ENCODE assay signal across 20 cellular contexts in genomic region chr18:70636991-70637390, GRCh38.
DNase-seq lines count a peak whose midpoint lies in the region; ATAC-seq and TF ChIP-seq lines count a peak whose summit lies in the region.
"Had no signal": no experiment of that assay in that cellular context is flagged by ENCODE, and none has a peak within 500 bp of the region (broad histone marks: within the 10 kb centered on the region; RNA-seq: fewer than 3 reads in every experiment).

No MANE protein-coding gene starts in this region.

- intact Hi-C loops in MCF 10A (cut with micrococcal nuclease) (no loop called here), mammary epithelial cell (cut with micrococcal nuclease) (no loop called here)

- 0% methylated on average over 1 of the region's 1 CpG for WGBS in mammary epithelial cell (ENCODE audit: low coverage, missing lambda C conversion rate)

- in situ Hi-C loops in mammary epithelial cell (cut with MboI; ENCODE audit: low sequenced_read_pairs in 2 of 2), result no loop called here

- H3K4me1 Mint-ChIP-seq in MCF 10A (ENCODE audit: insufficient read depth, unreplicated experiment), result peaks cover 25% of the 10 kb centered on the region

- no peak overlapping the region for H3K27ac ChIP-seq in mammary epithelial cell (ENCODE audit: insufficient read depth, low read depth, low read length)
- H3K27ac ChIP-seq in RWPE1, result no peak overlapping the region
- H3K27ac ChIP-seq: SK-N-MC had no signal

- H3K9ac ChIP-seq in mammary epithelial cell (ENCODE audit: insufficient read depth, low read length), result no peak overlapping the region

- no peaks in the 10 kb centered on the region for H3K27me3 ChIP-seq in mammary epithelial cell (ENCODE audit: insufficient read depth, low read length)
- H3K27me3 ChIP-seq: BE2C had no signal

- dilution Hi-C loops in mammary epithelial cell (cut with HindIII; ENCODE audit: low sequenced_read_pairs), result no loop called here

- POLR2A ChIA-PET in MCF 10A (lab: Yijun Ruan, JAX), result interaction anchor here (1.0 kb wide), 1 partner anchor 670 kb away, joined by 4 read pairs; no protein-coding TSS in a partner anchor
- POLR2A ChIA-PET in RWPE1 (lab: Yijun Ruan, JAX; ENCODE audit: low non-redundant PET), result no interaction called here

- BruUV-seq in MCF 10A (replicated peaks; lab: Mats Ljungman, UMichigan) (no TSS peak), mammary epithelial cell (replicated peaks; lab: Mats Ljungman, UMichigan) (no TSS peak)

- H3K4me1 ChIP-seq in mammary epithelial cell (ENCODE audit: insufficient read depth, low read length), result peaks cover 16% of the 10 kb centered on the region
- H3K4me1 ChIP-seq: BE2C had no signal

- H3K4me3 Mint-ChIP-seq in MCF 10A (ENCODE audit: unreplicated experiment), result no peak overlapping the region

- H3K4me3 ChIP-seq in mammary epithelial cell (replicated peaks in 1 of 3; ENCODE audit: insufficient read depth in 1 of 3, low read depth in 2 of 3, low read length in 3 of 3), result no peak overlapping the region
- H3K4me3 ChIP-seq in fibroblast of the aortic adventitia (ENCODE audit: low read depth, low read length), result no peak overlapping the region
- H3K4me3 ChIP-seq: GM12878, SK-N-MC had no signal

- no peaks in the 10 kb centered on the region for H3K36me3 Mint-ChIP-seq in MCF 10A (ENCODE audit: insufficient read depth, unreplicated experiment)

- H3K9me3 ChIP-seq in mammary epithelial cell (replicated peaks; ENCODE audit: insufficient read depth, low read length), result no peaks in the 10 kb centered on the region
- H3K9me3 ChIP-seq: BE2C had no signal

- CTCF ChIA-PET in MCF 10A (lab: Yijun Ruan, JAX), result no interaction called here
- CTCF ChIA-PET in mammary epithelial cell (lab: Charles Lee; ENCODE audit: low non-redundant PET), result no interaction called here
- CTCF ChIA-PET in RWPE1 (lab: Yijun Ruan, JAX), result no interaction called here

- H3K36me3 ChIP-seq in mammary epithelial cell (ENCODE audit: insufficient read depth, low read length), result no peaks in the 10 kb centered on the region
- H3K36me3 ChIP-seq: BE2C had no signal

- DNase-seq in MCF 10A (ENCODE audit: unreplicated experiment) (peak; percentile 83), mammary epithelial cell (no peak), COLO829 (ENCODE audit: low spot score) (peak; percentile 24), RWPE1 (ENCODE audit: low spot score) (peak; percentile 10), fibroblast of the aortic adventitia (ENCODE audit: low read depth) (peak; percentile 48), AG08395 (ENCODE audit: low spot score) (no peak), NCI-H2196 (lab: John Stamatoyannopoulos, UW; ENCODE audit: unreplicated experiment) (no peak)
- DNase-seq: BE2C, DND-41, GOT3, HCEC 1CT, KG1, NCI-H1092 treated with DMSO at 0.1 percent for 48 hours, NCI-H2029 treated with DMSO at 0.1 percent for 48 hours, NCI-H524 treated with DMSO at 0.1 percent for 48 hours, NCI-H82, SHP77 treated with DMSO at 0.1 percent for 48 hours had no signal

- TF ChIP-seq CTCF in MCF 10A (IDR thresholded peaks at IDR 0.05; ENCODE audit: unreplicated experiment) (no peak), mammary epithelial cell (conservative IDR thresholded peaks at IDR 0.05 in 1 of 2, IDR thresholded peaks at IDR 0.05 in 1 of 2; ENCODE audit: extremely low read depth in 1 of 2, insufficient read depth in 1 of 2, low read depth in 1 of 2, low read length in 2 of 2) (no peak), RWPE1 (conservative IDR thresholded peaks at IDR 0.05; ENCODE audit: low read depth) (no peak), fibroblast of the aortic adventitia (IDR thresholded peaks at IDR 0.05; ENCODE audit: insufficient read depth, low read length) (no peak)

- no peak overlapping the region for H3K4me2 ChIP-seq in mammary epithelial cell (ENCODE audit: insufficient read depth, low read depth, low read length)

- no peaks in the 10 kb centered on the region for H4K20me1 ChIP-seq in mammary epithelial cell (ENCODE audit: insufficient read depth, low read length)

- H3K27me3 Mint-ChIP-seq in MCF 10A (ENCODE audit: insufficient read depth, unreplicated experiment), result no peaks in the 10 kb centered on the region

- H3K9me3 Mint-ChIP-seq in MCF 10A (ENCODE audit: unreplicated experiment), result no peaks in the 10 kb centered on the region

- H3K27ac Mint-ChIP-seq in MCF 10A (ENCODE audit: low read depth, unreplicated experiment), result peak overlapping the region; percentile 23

- no peaks in the 10 kb centered on the region for H3K79me2 ChIP-seq in mammary epithelial cell (ENCODE audit: insufficient read depth, low read length)

- ATAC-seq in GM18519 (IDR thresholded peaks at IDR 0.05; ENCODE audit: low FRiP score, unreplicated experiment), result no peak
- ATAC-seq: GM12878 had no signal

- no peak overlapping the region for H2AFZ ChIP-seq in mammary epithelial cell (ENCODE audit: low read depth, low read length)

Comparison
In these comparisons a context has a peak if more than half of its experiments do, and no peak if none do; other contexts are left out.
1. DNase-seq: peak in MCF 10A (single experiment), COLO829 (single experiment), RWPE1 (single experiment) and fibroblast of the aortic adventitia (single experiment); none in mammary epithelial cell (single experiment), AG08395 (single experiment) and NCI-H2196 (single experiment).